3 cellular contexts compared by ENCODE assay signal in genomic region chr5:41983284-41983683, GRCh38.
TF ChIP-seq lines count a peak whose summit lies in the region.

No MANE protein-coding gene starts in this region.

TF ChIP-seq in HepG2, 621 proteins besides CTCF, POLR2A, EP300 and RAD21:
- TF ChIP-seq ZNF207 (IDR thresholded peaks at IDR 0.05; ENCODE audit: borderline replicate concordance) (no peak), MAFK (conservative IDR thresholded peaks at IDR 0.05 in 1 of 2, IDR thresholded peaks at IDR 0.05 in 1 of 2; ENCODE audit: low read length in 2 of 2) (peak in 1 of 2 experiments; percentile 53; a peak in 3 of 4 replicates), ZSCAN9 (CRISPR knock-in tag; IDR thresholded peaks at IDR 0.05; ENCODE audit: borderline replicate concordance) (no peak), SRSF4 (IDR thresholded peaks at IDR 0.05; ENCODE audit: low read depth, low read length, poor library complexity, severe bottlenecking) (no peak), MAFF (IDR thresholded peaks at IDR 0.05; ENCODE audit: low read depth, low read length) (0 out of 2 replicates have a peak, but pooled peaks have one; percentile 22), ARID2 (CRISPR knock-in tag; IDR thresholded peaks at IDR 0.05; ENCODE audit: borderline replicate concordance) (no peak), MYNN (CRISPR knock-in tag; IDR thresholded peaks at IDR 0.05; ENCODE audit: low read depth) (no peak), ZBTB49 (CRISPR knock-in tag; IDR thresholded peaks at IDR 0.05; ENCODE audit: borderline replicate concordance) (no peak), RBAK (CRISPR knock-in tag; IDR thresholded peaks at IDR 0.05) (no peak), ZNF580 (CRISPR knock-in tag; IDR thresholded peaks at IDR 0.05; ENCODE audit: borderline replicate concordance, low read depth) (no peak), GZF1 (CRISPR knock-in tag; IDR thresholded peaks at IDR 0.05) (no peak)
TF ChIP-seq in HepG2: peak in this region for 2.

TF ChIP-seq in A549, 52 proteins besides CTCF, POLR2A, EP300 and RAD21:
- no peak for TF ChIP-seq MAZ (IDR thresholded peaks at IDR 0.05; ENCODE audit: borderline replicate concordance, low read depth, low read length)
- peak; percentile 21 for TF ChIP-seq MAFK (IDR thresholded peaks at IDR 0.05; ENCODE audit: partially characterized antibody)
- TF ChIP-seq FOSL2 (IDR thresholded peaks at IDR 0.05) = no peak
- no peak for TF ChIP-seq FOSL2 (CRISPR knock-in tag; IDR thresholded peaks at IDR 0.05)
- no peak for TF ChIP-seq EHF (CRISPR knock-in tag; IDR thresholded peaks at IDR 0.05)

TF ChIP-seq in K562, 482 proteins besides CTCF, POLR2A, EP300 and RAD21:
- TF ChIP-seq C11orf30 (IDR thresholded peaks at IDR 0.05; ENCODE audit: low read depth) (peak; percentile 32), ZNF316 (IDR thresholded peaks at IDR 0.05) (peak; percentile 70; the same call in 1 of the 2 replicates)
- TF ChIP-seq, protein P1, sequence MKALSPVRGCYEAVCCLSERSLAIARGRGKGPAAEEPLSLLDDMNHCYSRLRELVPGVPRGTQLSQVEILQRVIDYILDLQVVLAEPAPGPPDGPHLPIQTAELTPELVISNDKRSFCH (CRISPR knock-in tag; IDR thresholded peaks at IDR 0.05) = no peak
- TF ChIP-seq, protein P1 (tag; IDR thresholded peaks at IDR 0.05) = no peak
